10 cellular contexts compared by ENCODE assay signal in the genomic region with DNA sequence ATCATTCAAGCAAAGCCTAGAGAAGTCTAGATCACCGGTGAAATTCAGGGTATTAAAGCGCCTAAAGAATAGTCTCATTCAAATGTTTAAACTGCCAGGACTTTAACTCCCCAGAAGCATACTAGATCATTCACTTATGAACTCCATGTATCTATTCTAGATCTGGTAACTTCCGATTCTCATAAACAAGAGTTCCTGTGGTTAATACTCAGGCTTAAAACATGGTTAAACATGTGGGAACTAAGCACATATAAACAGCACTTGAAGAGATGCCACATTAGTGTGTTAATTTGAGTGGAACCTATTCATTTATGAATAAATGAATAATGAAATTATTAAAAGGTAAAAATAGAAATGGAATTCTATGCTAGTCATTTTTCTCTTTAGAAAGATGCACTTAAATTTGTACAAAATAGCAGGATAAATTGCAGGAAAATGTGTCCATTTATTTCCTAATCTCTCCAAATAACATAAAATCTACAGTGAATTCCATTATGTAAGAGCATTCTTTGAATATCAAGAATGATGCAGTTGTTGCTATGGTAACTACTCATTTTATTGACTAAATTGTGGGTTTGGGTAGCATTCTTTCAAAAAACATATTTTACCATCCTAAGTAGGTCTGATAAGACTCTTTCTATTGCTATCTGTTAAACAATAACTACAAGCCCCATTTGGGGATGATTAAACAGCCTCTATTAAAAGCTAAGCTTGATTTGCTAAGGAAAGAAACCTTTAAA.
DNase-seq lines count a peak whose midpoint lies in the region; ATAC-seq, FAIRE-seq and TF ChIP-seq lines count a peak whose summit lies in the region.
"Had no signal": no experiment of that assay in that cellular context is flagged by ENCODE, and none has a peak within 500 bp of the region (broad histone marks: within the 10 kb centered on the region; RNA-seq: fewer than 3 reads in every experiment).

No MANE protein-coding gene starts in this region.

- WGBS in HepG2 (ENCODE audit: low lambda C conversion rate), result 97% methylated on average over 3 of the region's 3 CpGs
- 69% methylated on average over 3 of the region's 3 CpGs for WGBS in right lobe of liver (ENCODE audit: insufficient coverage, low coverage, low lambda C conversion rate, missing lambda C conversion rate)
- 85% methylated on average over 3 of the region's 3 CpGs for WGBS in hepatocyte (ENCODE audit: low lambda C conversion rate, missing lambda C conversion rate)

- POLR2A ChIA-PET in HepG2 (lab: Yijun Ruan, JAX), result no interaction called here
- POLR2A ChIA-PET in activated CD8-positive, alpha-beta T cell treated with anti-CD3 and anti-CD28 coated beads, Interleukin-2, amount 10 ng/mL, durations not matched to agents 7 days and 5 days (lab: Charles Lee), result interaction anchor here (1.3 kb wide), 1 partner anchor 148 kb away, joined by 3 read pairs; no protein-coding TSS in a partner anchor

- TF ChIP-seq RAD21 in HepG2 (CRISPR knock-in tag; IDR thresholded peaks at IDR 0.05), result no peak

- no peak for TF ChIP-seq POLR2A in HepG2 (IDR thresholded peaks at IDR 0.05; ENCODE audit: insufficient read depth in 1 of 2, low read depth in 2 of 2, low read length in 2 of 2)
- TF ChIP-seq POLR2A in right lobe of liver (IDR thresholded peaks at IDR 0.05), result no peak

- H3K4me2 ChIP-seq in HepG2 (ENCODE audit: low read depth, low read length) (peak overlapping the region; percentile 85), hepatocyte (peak overlapping the region; percentile 73)

- CTCF ChIA-PET in HepG2 (lab: Yijun Ruan, JAX; ENCODE audit: low intra/inter-chr PET ratio, low total read pairs), result no interaction called here
- CTCF ChIA-PET in activated CD8-positive, alpha-beta T cell treated with anti-CD3 and anti-CD28 coated beads, Interleukin-2, amount 10 ng/mL, durations not matched to agents 7 days and 5 days (lab: Charles Lee), result interaction anchor here (0.8 kb wide), 1 partner anchor 178 kb away, joined by 3 read pairs; no protein-coding TSS in a partner anchor

- no peaks in the 10 kb centered on the region for H4K20me1 ChIP-seq in HepG2 (ENCODE audit: insufficient read depth, low read length)
- peaks cover 6% of the 10 kb centered on the region for H4K20me1 ChIP-seq in hepatocyte (ENCODE audit: insufficient read depth, poor library complexity, severe bottlenecking)

- in situ Hi-C loops in HepG2 (cut with HindIII; ENCODE audit: extremely low pct_ligation_motif_present, low pct_unique_long_range_greater_than_20kb), result no loop called here
- in situ Hi-C loops in brain microvascular endothelial cell (cut with HindIII; ENCODE audit: low pct_ligation_motif_present, low sequenced_read_pairs), result no loop called here

- peaks cover 10% of the 10 kb centered on the region for H3K36me3 Mint-ChIP-seq in activated CD8-positive, alpha-beta T cell treated with anti-CD3 and anti-CD28 coated beads, Interleukin-2, amount 10 ng/mL, durations not matched to agents 7 days and 5 days (ENCODE audit: low read depth)

- no peaks in the 10 kb centered on the region for H3K9me3 Mint-ChIP-seq in activated CD8-positive, alpha-beta T cell treated with anti-CD3 and anti-CD28 coated beads, Interleukin-2, amount 10 ng/mL, durations not matched to agents 7 days and 5 days (ENCODE audit: insufficient read depth)

- TF ChIP-seq CTCF in HepG2 (CRISPR knock-in tag; IDR thresholded peaks at IDR 0.05) (no peak), right lobe of liver (IDR thresholded peaks at IDR 0.05) (no peak), hepatocyte (IDR thresholded peaks at IDR 0.05; ENCODE audit: poor library complexity) (no peak), brain microvascular endothelial cell (IDR thresholded peaks at IDR 0.05; ENCODE audit: low read depth, low read length, missing control alignments) (no peak)

- no peaks in the 10 kb centered on the region for H3K27me3 Mint-ChIP-seq in activated CD8-positive, alpha-beta T cell treated with anti-CD3 and anti-CD28 coated beads, Interleukin-2, amount 10 ng/mL, durations not matched to agents 7 days and 5 days (ENCODE audit: low read depth)

- H3K4me1 ChIP-seq in HepG2 (ENCODE audit: insufficient read depth, low read length), result peaks cover 22% of the 10 kb centered on the region
- H3K4me1 ChIP-seq in right lobe of liver, result peaks cover 0 to 9% (median 2%) of the 10 kb centered on the region in 4 donors
- peaks cover 11% of the 10 kb centered on the region for H3K4me1 ChIP-seq in hepatocyte (ENCODE audit: insufficient read depth)

- no peak overlapping the region for H2AFZ ChIP-seq in HepG2 (ENCODE audit: low read length)
- no peak overlapping the region for H2AFZ ChIP-seq in hepatocyte

- peaks cover 22% of the 10 kb centered on the region for H3K79me2 ChIP-seq in HepG2 (ENCODE audit: insufficient read depth, low read length)
- H3K79me2 ChIP-seq in hepatocyte, result peaks cover 64% of the 10 kb centered on the region

- H3K9me2 ChIP-seq in hepatocyte (replicated peaks; ENCODE audit: insufficient read depth), result no peaks in the 10 kb centered on the region

- FAIRE-seq in HepG2 (lab: Jason Lieb, UNC), result no peak

- H3K36me3 ChIP-seq in HepG2 (replicated peaks in 1 of 2; ENCODE audit: control insufficient read depth in 1 of 2, insufficient read depth in 2 of 2, low read length in 2 of 2) (no peaks in the 10 kb centered on the region; a peak in 1 of 5 replicates), right lobe of liver (no peaks in the 10 kb centered on the region), hepatocyte (replicated peaks; ENCODE audit: insufficient read depth, low read depth) (no peaks in the 10 kb centered on the region), brain microvascular endothelial cell (replicated peaks) (no peaks in the 10 kb centered on the region)
- H3K36me3 ChIP-seq: neutrophil had no signal

- H3K9me3 ChIP-seq in HepG2 (ENCODE audit: low read length), result no peaks in the 10 kb centered on the region
- no peaks in the 10 kb centered on the region for H3K9me3 ChIP-seq in right lobe of liver
- no peaks in the 10 kb centered on the region for H3K9me3 ChIP-seq in hepatocyte (ENCODE audit: low read depth)
- H3K9me3 ChIP-seq: neutrophil had no signal

- TF ChIP-seq EP300 in HepG2 (IDR thresholded peaks at IDR 0.05; ENCODE audit: low read depth in 2 of 2, low read length in 2 of 2), result no peak
- no peak for TF ChIP-seq EP300 in HepG2 (CRISPR knock-in tag; IDR thresholded peaks at IDR 0.05; ENCODE audit: borderline replicate concordance)

- DNase-seq in HepG2 (ENCODE audit: low spot score) (no peak), right lobe of liver (no peak), hepatocyte (ENCODE audit: low spot score) (no peak), brain microvascular endothelial cell (no peak), DMS53 (lab: John Stamatoyannopoulos, UW) (no peak), pons (ENCODE audit: low spot score) (no peak)
- no peak for DNase-seq in activated CD8-positive, alpha-beta T cell treated with anti-CD3 and anti-CD28 coated beads, Interleukin-2, amount 10 ng/mL, durations not matched to agents 7 days and 5 days
- DNase-seq: GOT3 had no signal

- intact Hi-C loops in HepG2 (cut with micrococcal nuclease; ENCODE audit: unreplicated experiment) (loop anchor here (10.0 kb wide), 1 partner anchor 177 kb away; the partner anchor contains the start of gene SMIM30), right lobe of liver (cut with DNase I) (no loop called here)

- no TSS peak for BruUV-seq in HepG2 (replicated peaks; lab: Mats Ljungman, UMichigan)

- H3K4me1 Mint-ChIP-seq in activated CD8-positive, alpha-beta T cell treated with anti-CD3 and anti-CD28 coated beads, Interleukin-2, amount 10 ng/mL, durations not matched to agents 7 days and 5 days (ENCODE audit: low read depth), result peaks cover 27% of the 10 kb centered on the region

- ATAC-seq in HepG2 (no peak), right lobe of liver (no peak), GM19035 (IDR thresholded peaks at IDR 0.05; ENCODE audit: unreplicated experiment) (no peak)
- no peak for ATAC-seq in activated CD8-positive, alpha-beta T cell treated with anti-CD3 and anti-CD28 coated beads, Interleukin-2, amount 10 ng/mL, durations not matched to agents 7 days and 5 days

- H3K27ac ChIP-seq in HepG2 (ENCODE audit: extremely low read length, insufficient read depth, low read length) (no peak overlapping the region), right lobe of liver (no peak overlapping the region), hepatocyte (peak overlapping the region; percentile 72), brain microvascular endothelial cell (no peak overlapping the region)

- H3K27me3 ChIP-seq in HepG2 (ENCODE audit: control insufficient read depth in 1 of 2, insufficient read depth in 2 of 2, low read length in 2 of 2), result no peaks in the 10 kb centered on the region
- H3K27me3 ChIP-seq in right lobe of liver, result no peaks in the 10 kb centered on the region
- H3K27me3 ChIP-seq in hepatocyte, result no peaks in the 10 kb centered on the region
- no peaks in the 10 kb centered on the region for H3K27me3 ChIP-seq in brain microvascular endothelial cell (replicated peaks)

- H3K4me3 Mint-ChIP-seq in activated CD8-positive, alpha-beta T cell treated with anti-CD3 and anti-CD28 coated beads, Interleukin-2, amount 10 ng/mL, durations not matched to agents 7 days and 5 days, result peak overlapping the region; percentile 84

- H3K4me3 ChIP-seq in HepG2 (replicated peaks in 1 of 3; ENCODE audit: insufficient read depth in 1 of 3, low read depth in 2 of 3, low read length in 3 of 3) (peak overlapping the region; percentile 78 to 86 (median 80); a peak in 5 of 6 replicates), right lobe of liver (no peak overlapping the region), hepatocyte (peak overlapping the region; percentile 80), brain microvascular endothelial cell (ENCODE audit: low read depth, low read length) (no peak overlapping the region)

- no peak overlapping the region for H3K9ac ChIP-seq in HepG2 (ENCODE audit: insufficient read depth, low read depth, low read length)

- H3K27ac Mint-ChIP-seq in activated CD8-positive, alpha-beta T cell treated with anti-CD3 and anti-CD28 coated beads, Interleukin-2, amount 10 ng/mL, durations not matched to agents 7 days and 5 days, result no peak overlapping the region

TF ChIP-seq in HepG2, 621 proteins besides CTCF, POLR2A, EP300 and RAD21 (continues in another document):
- TF ChIP-seq JUND (CRISPR knock-in tag; IDR thresholded peaks at IDR 0.05) (no peak), MLLT10 (CRISPR knock-in tag; IDR thresholded peaks at IDR 0.05) (no peak), ZNF17 (CRISPR knock-in tag; IDR thresholded peaks at IDR 0.05) (no peak), ZMYM2 (CRISPR knock-in tag; IDR thresholded peaks at IDR 0.05) (no peak), HOXA7 (CRISPR knock-in tag; IDR thresholded peaks at IDR 0.05) (no peak), ZNF75D (CRISPR knock-in tag; IDR thresholded peaks at IDR 0.05; ENCODE audit: borderline replicate concordance) (no peak), REL (CRISPR knock-in tag; conservative IDR thresholded peaks at IDR 0.05) (no peak), ESRRA (CRISPR knock-in tag; IDR thresholded peaks at IDR 0.05; ENCODE audit: low read depth) (no peak), MAF1 (CRISPR knock-in tag; IDR thresholded peaks at IDR 0.05; ENCODE audit: borderline replicate concordance) (no peak), ZNF333 (CRISPR knock-in tag; IDR thresholded peaks at IDR 0.05; ENCODE audit: borderline replicate concordance) (no peak), KDM2A (CRISPR knock-in tag; IDR thresholded peaks at IDR 0.05; ENCODE audit: borderline replicate concordance, low read depth) (no peak), ZNF33B (CRISPR knock-in tag; IDR thresholded peaks at IDR 0.05) (no peak)

Comparison
In these comparisons a context has a peak if more than half of its experiments do, and no peak if none do; other contexts are left out.
1. H3K4me3 ChIP-seq: peak in HepG2 (3 of 3) and hepatocyte (single experiment); none in right lobe of liver (0 of 3) and brain microvascular endothelial cell (single experiment).